In the genomic region with DNA sequence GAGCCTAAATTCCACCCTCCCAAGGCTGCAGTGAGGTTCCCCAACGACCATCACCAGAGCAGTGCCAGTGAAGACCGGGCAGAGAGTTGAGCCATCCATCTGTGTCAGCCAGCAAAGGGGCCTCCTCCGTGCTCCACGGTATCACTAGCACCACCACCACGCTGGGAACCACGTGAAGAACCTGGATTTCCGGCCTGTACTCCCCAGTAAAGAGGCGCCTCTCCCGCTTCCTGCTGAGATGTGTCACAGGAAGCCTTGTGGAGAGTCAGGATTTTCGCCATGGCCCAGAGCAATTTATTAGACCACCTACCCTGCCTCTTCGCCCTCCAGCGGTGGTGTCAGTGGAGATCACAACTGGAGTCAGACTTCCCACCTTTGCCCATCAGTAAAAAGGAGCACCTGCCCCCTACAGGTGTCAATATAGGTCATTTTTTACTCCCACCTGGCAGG, we compare ENCODE assay signal across 19 cellular contexts. TPM values are rescaled to one million over a fixed set of nuclear protein-coding genes. Genes with fewer than 3 reads are reported as not detected.
DNase-seq lines count a peak whose midpoint lies in the region; ATAC-seq, FAIRE-seq and TF ChIP-seq lines count a peak whose summit lies in the region.
"Had no signal": no experiment of that assay in that cellular context is flagged by ENCODE, and none has a peak within 500 bp of the region (broad histone marks: within the 10 kb centered on the region; RNA-seq: fewer than 3 reads in every experiment).

No MANE protein-coding gene starts in this region.

- DNase-seq in GM12865 (ENCODE audit: low read depth) = peak; percentile 45
- DNase-seq in MG63 = peak; percentile 21
- DNase-seq in astrocyte (ENCODE audit: low read depth) = no peak
- peak; percentile 42 for DNase-seq in mesendoderm
- DNase-seq in CD1c-positive myeloid dendritic cell (ENCODE audit: extremely low spot score) = no peak
- DNase-seq in spleen = no peak
- no peak for DNase-seq in activated naive CD4-positive, alpha-beta T cell (lab: John Stamatoyannopoulos, UW)
- DNase-seq: activated naive CD8-positive, alpha-beta T cell treated with anti-CD3 and anti-CD28 coated beads for 36 hours; BE2C; caudate nucleus; left cardiac atrium; MM.1S; NCI-H2171; NK-92 treated with Interleukin-12 subunit alpha and Interleukin-12 subunit beta, amount 100 ng/mL, for 24 hours; SK-N-SH; thyroid gland had no signal

- H3K79me1 ChIP-seq in mesendoderm (ENCODE audit: low read length) = no peaks in the 10 kb centered on the region

- intact Hi-C loops in spleen (cut with DNase I; ENCODE audit: low total_unique reads) = no loop called here

- no peak overlapping the region for H3K18ac ChIP-seq in mesendoderm (ENCODE audit: low read length)

- no peaks in the 10 kb centered on the region for H3K36me3 ChIP-seq in MG63
- H3K36me3 ChIP-seq in astrocyte (ENCODE audit: insufficient read depth, low read length) = no peaks in the 10 kb centered on the region
- no peaks in the 10 kb centered on the region for H3K36me3 ChIP-seq in mesendoderm (ENCODE audit: control insufficient read depth, insufficient read depth, low read length)
- H3K36me3 ChIP-seq in spleen = no peaks in the 10 kb centered on the region
- H3K36me3 ChIP-seq: BE2C, thyroid gland had no signal

- no peak overlapping the region for H3K4me3 Mint-ChIP-seq in astrocyte (ENCODE audit: unreplicated experiment)
- H3K4me3 Mint-ChIP-seq: activated naive CD8-positive, alpha-beta T cell treated with anti-CD3 and anti-CD28 coated beads for 36 hours had no signal

- H3K4me1 Mint-ChIP-seq in astrocyte (ENCODE audit: low read depth, unreplicated experiment) = no peaks in the 10 kb centered on the region

- FAIRE-seq in astrocyte (lab: Jason Lieb, UNC) = no peak
- FAIRE-seq: GM12891 had no signal

- peak overlapping the region; percentile 14 for H2AFZ ChIP-seq in astrocyte (ENCODE audit: low read depth, low read length)

- no peak overlapping the region for H3K4ac ChIP-seq in mesendoderm (ENCODE audit: low read depth, low read length)

- ATAC-seq in GM21447 (IDR thresholded peaks at IDR 0.05; ENCODE audit: unreplicated experiment) = no peak
- ATAC-seq: left cardiac atrium had no signal

- no peak overlapping the region for H2AK5ac ChIP-seq in mesendoderm (ENCODE audit: low read length)

- peaks cover 7% of the 10 kb centered on the region for H4K20me1 ChIP-seq in astrocyte (ENCODE audit: insufficient read depth, low read length)

- H3K4me3 ChIP-seq in GM12865 (ENCODE audit: low read depth, low read length) (no peak overlapping the region), MG63 (no peak overlapping the region), astrocyte (ENCODE audit: insufficient read depth, low read depth, low read length) (no peak overlapping the region), mesendoderm (ENCODE audit: low read length) (no peak overlapping the region), spleen (no peak overlapping the region)
- H3K4me3 ChIP-seq: thyroid gland had no signal

- H3K23ac ChIP-seq in mesendoderm (ENCODE audit: low read length) = no peak overlapping the region

- H2BK15ac ChIP-seq in mesendoderm (replicated peaks; ENCODE audit: low read depth) = no peak overlapping the region

- no peaks in the 10 kb centered on the region for H3K4me1 ChIP-seq in astrocyte (ENCODE audit: insufficient read depth, low read length)
- no peaks in the 10 kb centered on the region for H3K4me1 ChIP-seq in mesendoderm (ENCODE audit: control insufficient read depth, low read depth, low read length)
- H3K4me1 ChIP-seq in spleen = peaks cover 0 to 5% (median 0%) of the 10 kb centered on the region in 6 donors
- H3K4me1 ChIP-seq: BE2C had no signal

- H3K36me3 Mint-ChIP-seq in astrocyte (ENCODE audit: low read depth, unreplicated experiment) = no peaks in the 10 kb centered on the region
- H3K36me3 Mint-ChIP-seq: activated naive CD8-positive, alpha-beta T cell treated with anti-CD3 and anti-CD28 coated beads for 36 hours had no signal

- no peak overlapping the region for H2BK5ac ChIP-seq in mesendoderm (ENCODE audit: low read length)

- H3K9me3 ChIP-seq in MG63 (no peaks in the 10 kb centered on the region), astrocyte (ENCODE audit: insufficient read depth, low read depth, low read length) (no peaks in the 10 kb centered on the region), spleen (peaks cover 0 to 13% (median 7%) of the 10 kb centered on the region in 8 donors)
- H3K9me3 ChIP-seq: BE2C, thyroid gland had no signal

- H3K4me2 ChIP-seq in astrocyte (ENCODE audit: low read length) = peak overlapping the region; percentile 22
- no peak overlapping the region for H3K4me2 ChIP-seq in mesendoderm (ENCODE audit: low read length)
- H3K4me2 ChIP-seq: SK-N-SH had no signal

- no peaks in the 10 kb centered on the region for H3K79me2 ChIP-seq in astrocyte (ENCODE audit: insufficient read depth, low read length)
- H3K79me2 ChIP-seq in mesendoderm (ENCODE audit: control insufficient read depth, insufficient read depth, low read length) = no peaks in the 10 kb centered on the region

- H3K9me3 Mint-ChIP-seq in astrocyte (ENCODE audit: unreplicated experiment) = peaks cover 4% of the 10 kb centered on the region
- H3K9me3 Mint-ChIP-seq: activated naive CD8-positive, alpha-beta T cell treated with anti-CD3 and anti-CD28 coated beads for 36 hours had no signal

- H3K9ac ChIP-seq in astrocyte (ENCODE audit: low read length) (no peak overlapping the region), mesendoderm (ENCODE audit: low read length) (no peak overlapping the region)
- H3K9ac ChIP-seq: SK-N-SH had no signal

- no peak overlapping the region for H3K56ac ChIP-seq in mesendoderm (ENCODE audit: low read length)

- no CpG with 5 or more reads among the region's 12 CpGs for WGBS in mesendoderm (ENCODE audit: extremely low coverage, insufficient coverage, low lambda C conversion rate)
- WGBS in spleen, 5 donors = 22 to 35% (median 30%) methylated on average over 11 to 12 of the region's 12 CpGs

- H3K27ac Mint-ChIP-seq in astrocyte (ENCODE audit: unreplicated experiment) = no peak overlapping the region
- H3K27ac Mint-ChIP-seq: activated naive CD8-positive, alpha-beta T cell treated with anti-CD3 and anti-CD28 coated beads for 36 hours had no signal

- no peak overlapping the region for H4K5ac ChIP-seq in mesendoderm (ENCODE audit: low read length)

- no peak for TF ChIP-seq POLR2A in spleen (IDR thresholded peaks at IDR 0.05)

- TF ChIP-seq CTCF in GM12865 (IDR thresholded peaks at IDR 0.05; ENCODE audit: insufficient read depth, low read depth, low read length, missing control alignments) = no peak
- TF ChIP-seq CTCF in astrocyte (IDR thresholded peaks at IDR 0.05; ENCODE audit: insufficient read depth, low read depth, low read length) = no peak
- TF ChIP-seq CTCF in spleen (IDR thresholded peaks at IDR 0.05 in 8 of 11, conservative IDR thresholded peaks at IDR 0.05 in 3 of 11) = no peak

- no peak overlapping the region for H4K8ac ChIP-seq in mesendoderm (ENCODE audit: low read depth, low read length)

- peaks cover 31% of the 10 kb centered on the region for H3K27me3 Mint-ChIP-seq in astrocyte (ENCODE audit: low read depth, unreplicated experiment)

- H2BK120ac ChIP-seq in mesendoderm (ENCODE audit: low read depth, low read length) = no peak overlapping the region

- no peak overlapping the region for H3K27ac ChIP-seq in astrocyte (ENCODE audit: low read depth, low read length)
- no peak overlapping the region for H3K27ac ChIP-seq in mesendoderm (ENCODE audit: low read depth, low read length)
- no peak overlapping the region for H3K27ac ChIP-seq in spleen
- H3K27ac ChIP-seq: thyroid gland had no signal

- H3K27me3 ChIP-seq in MG63 = no peaks in the 10 kb centered on the region
- peaks cover 27% of the 10 kb centered on the region for H3K27me3 ChIP-seq in astrocyte (ENCODE audit: insufficient read depth, low read length)
- H3K27me3 ChIP-seq in mesendoderm (ENCODE audit: insufficient read depth, low read length, poor library complexity) = no peaks in the 10 kb centered on the region
- peaks cover 0 to 58% (median 16%) of the 10 kb centered on the region in 7 donors for H3K27me3 ChIP-seq in spleen (replicated peaks in 1 of 7)
- H3K27me3 ChIP-seq: BE2C, thyroid gland had no signal

RNA-seq across cellular contexts. Expression of gene CPXM1, which starts 28.8 kb away (rescaled TPM):
- 1.2 TPM in 1 of 2 replicates, not detected in the other for total RNA-seq in MG63 (2014; rRNA removed; shearing (Covaris generic); ENCODE audit: low replicate concordance)
- total RNA-seq in astrocyte (10.6 and 10.9 TPM in 2 replicates), spleen (1 to 10 TPM in 2 of 7 donors, under 1 TPM in 5; 0.23 to 1.9 (median 0.44) TPM)
- 19.2 TPM for polyA plus RNA-seq in mesendoderm (2013, experiment 1 of 2)
- polyA plus RNA-seq in mesendoderm (2013, experiment 2 of 2) = 19.6 TPM
- polyA plus RNA-seq in spleen = 1 to 10 TPM in 1 of 3 donors, under 1 TPM in 2; 0.41 to 2.9 (median 0.64) TPM
- total RNA-seq: myocyte had no signal

RNA-seq across cellular contexts. Expression of gene C20orf141, which starts 43.1 kb away (rescaled TPM):
- total RNA-seq in MG63 (2014; rRNA removed; shearing (Covaris generic); ENCODE audit: low replicate concordance) = not detected in 2 replicates
- total RNA-seq in astrocyte = not detected in 2 replicates
- polyA plus RNA-seq in mesendoderm (2013, experiment 1 of 2) = not detected
- not detected for polyA plus RNA-seq in mesendoderm (2013, experiment 2 of 2)
- total RNA-seq in spleen = not detected
- polyA plus RNA-seq in spleen = not detected
- total RNA-seq: activated naive CD8-positive, alpha-beta T cell treated with anti-CD3 and anti-CD28 coated beads for 36 hours; left cardiac atrium; myocyte; thyroid gland had no signal

RNA-seq across cellular contexts. Expression of gene TMEM239, which starts 44.5 kb away (rescaled TPM):
- not detected in 2 replicates for total RNA-seq in MG63 (2014; rRNA removed; shearing (Covaris generic); ENCODE audit: low replicate concordance)
- total RNA-seq in astrocyte = not detected in 2 replicates
- polyA plus RNA-seq in mesendoderm (2013, experiment 1 of 2) = not detected
- polyA plus RNA-seq in mesendoderm (2013, experiment 2 of 2) = not detected
- not detected for total RNA-seq in spleen
- not detected for polyA plus RNA-seq in spleen
- total RNA-seq: activated naive CD8-positive, alpha-beta T cell treated with anti-CD3 and anti-CD28 coated beads for 36 hours; left cardiac atrium; myocyte; thyroid gland had no signal

Comparison
In these comparisons a context has a peak if more than half of its experiments do, and no peak if none do; other contexts are left out.
1. DNase-seq: peak in GM12865 (single experiment), MG63 (single experiment) and mesendoderm (single experiment); none in astrocyte (single experiment), CD1c-positive myeloid dendritic cell (single experiment), spleen (single experiment) and activated naive CD4-positive, alpha-beta T cell (0 of 4).